In the genomic region with DNA sequence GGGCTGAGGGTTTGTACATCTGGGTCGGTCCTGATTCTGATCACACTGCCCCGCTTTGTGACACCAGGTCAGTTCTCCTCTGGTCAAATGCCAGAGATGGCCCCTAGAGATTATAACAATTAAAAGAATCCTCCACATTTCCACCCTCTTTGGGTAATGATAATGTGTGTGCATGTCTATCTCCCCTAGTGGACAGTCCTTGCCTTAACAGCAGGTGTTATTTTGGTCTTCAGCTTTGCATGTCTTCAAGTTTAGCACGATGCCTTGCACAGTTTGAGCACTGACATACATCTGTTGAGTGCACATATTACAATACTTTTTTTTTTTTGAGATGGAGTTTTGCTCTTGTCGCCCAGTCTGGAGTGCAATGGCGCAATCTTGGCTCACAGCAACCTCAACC, we compare ENCODE assay signal across 10 cellular contexts. TPM values are rescaled to one million over a fixed set of nuclear protein-coding genes. Genes with fewer than 3 reads are reported as not detected.
DNase-seq lines count a peak whose midpoint lies in the region; ATAC-seq, FAIRE-seq and TF ChIP-seq lines count a peak whose summit lies in the region.
"Had no signal": no experiment of that assay in that cellular context is flagged by ENCODE, and none has a peak within 500 bp of the region (broad histone marks: within the 10 kb centered on the region; RNA-seq: fewer than 3 reads in every experiment).

No MANE protein-coding gene starts in this region.

- no peaks in the 10 kb centered on the region for H3K9me3 Mint-ChIP-seq in H9
- H3K9me3 Mint-ChIP-seq: activated naive CD4-positive, alpha-beta T cell treated with anti-CD3 and anti-CD28 coated beads, Interleukin-2, amount 50 U/mL, for 72 hours had no signal

- no peak overlapping the region for H4K5ac ChIP-seq in H9 (ENCODE audit: insufficient read length, low read depth, low read length)

- H3K36me3 Mint-ChIP-seq in H9 (ENCODE audit: insufficient read depth in 1 of 3, low read depth in 3 of 3), result peaks cover 0 to 3% (median 0%) of the 10 kb centered on the region in 3 experiments; a peak in 1 of 7 replicates
- H3K36me3 Mint-ChIP-seq: activated naive CD4-positive, alpha-beta T cell treated with anti-CD3 and anti-CD28 coated beads, Interleukin-2, amount 50 U/mL, for 72 hours had no signal

- H3K56ac ChIP-seq in H9 (ENCODE audit: insufficient read length, low read depth, low read length), result no peak overlapping the region

- H4K8ac ChIP-seq in H9 (replicated peaks; ENCODE audit: insufficient read length, low read depth, low read length), result no peak overlapping the region

- WGBS in H9 (ENCODE audit: extremely low coverage, insufficient read length, low lambda C conversion rate), result no CpG with 5 or more reads among the region's 5 CpGs

- H3K4me2 ChIP-seq in H9 (ENCODE audit: insufficient read depth, insufficient read length, low read length), result no peak overlapping the region
- no peak overlapping the region for H3K4me2 ChIP-seq in keratinocyte (ENCODE audit: control insufficient read depth, extremely low read depth, insufficient read depth, low read depth, low read length)

- H3K27me3 Mint-ChIP-seq in H9 (ENCODE audit: low read depth), result peaks cover 3% of the 10 kb centered on the region

- FAIRE-seq in keratinocyte (lab: Jason Lieb, UNC) (peak; percentile 52), GM12892 (lab: Jason Lieb, UNC) (no peak)

- H2BK12ac ChIP-seq in H9 (ENCODE audit: insufficient read length, low read depth, low read length), result no peak overlapping the region

- intact Hi-C loops in posterior vena cava (cut with DNase I), result no loop called here

- H3K79me2 ChIP-seq in H9 (ENCODE audit: insufficient read depth, low read length) (no peaks in the 10 kb centered on the region; the same call in 1 of the 2 replicates), keratinocyte (ENCODE audit: control insufficient read depth, insufficient read depth, low read length) (no peaks in the 10 kb centered on the region)

- dilution Hi-C loops in keratinocyte (cut with MboI; ENCODE audit: extremely low pct_ligation_motif_present, low sequenced_read_pairs), result no loop called here

- no peaks in the 10 kb centered on the region for H3K36me3 ChIP-seq in keratinocyte (ENCODE audit: control insufficient read depth in 2 of 2, extremely low read depth in 1 of 2, insufficient read depth in 2 of 2, low read length in 2 of 2)

- no peaks in the 10 kb centered on the region for H4K20me1 ChIP-seq in H9 (ENCODE audit: control insufficient read depth, insufficient read depth, insufficient read length)
- no peaks in the 10 kb centered on the region for H4K20me1 ChIP-seq in keratinocyte (ENCODE audit: control insufficient read depth, extremely low read depth, insufficient read depth, low read length)

- no peak overlapping the region for H3K4me3 Mint-ChIP-seq in H9

- no peak overlapping the region for H2BK20ac ChIP-seq in H9 (ENCODE audit: low read depth, low read length, poor library complexity, severe bottlenecking)

- no peaks in the 10 kb centered on the region for H3K27me3 ChIP-seq in H9 (ENCODE audit: insufficient read depth, low read length)
- no peaks in the 10 kb centered on the region for H3K27me3 ChIP-seq in keratinocyte (ENCODE audit: control insufficient read depth, extremely low read depth, insufficient read depth, low read length)

- H3K18ac ChIP-seq in H9 (ENCODE audit: insufficient read length, low read depth, low read length), result no peak overlapping the region

- no peak for TF ChIP-seq POLR2A in GM12892 (IDR thresholded peaks at IDR 0.05; ENCODE audit: low read depth, low read length)

- H3K9me3 ChIP-seq in H9 (ENCODE audit: control insufficient read depth, low read depth, low read length) (no peaks in the 10 kb centered on the region), keratinocyte (ENCODE audit: control insufficient read depth, low read depth, low read length) (no peaks in the 10 kb centered on the region)

- no peak overlapping the region for H2BK120ac ChIP-seq in H9 (ENCODE audit: low read depth, low read length, poor library complexity, severe bottlenecking)

- H3K79me1 ChIP-seq in H9 (ENCODE audit: insufficient read depth, low read depth, low read length, poor library complexity, severe bottlenecking), result no peaks in the 10 kb centered on the region

- TF ChIP-seq CTCF in GM10248 (IDR thresholded peaks at IDR 0.05; ENCODE audit: control extremely low read depth, extremely low read depth, low read depth, missing control alignments) (peak; percentile 38), H9 (conservative IDR thresholded peaks at IDR 0.05) (peak; percentile 61), keratinocyte (optimal IDR thresholded peaks at IDR 0.05 in 1 of 3, IDR thresholded peaks at IDR 0.05 in 1 of 3, conservative IDR thresholded peaks at IDR 0.05 in 1 of 3; ENCODE audit: extremely low read depth in 1 of 3, insufficient read depth in 2 of 3, low read length in 3 of 3) (peak; percentile 44 to 67 (median 59))

- H3K27ac Mint-ChIP-seq in H9, result no peak overlapping the region
- H3K27ac Mint-ChIP-seq: activated naive CD4-positive, alpha-beta T cell treated with anti-CD3 and anti-CD28 coated beads, Interleukin-2, amount 50 U/mL, for 72 hours had no signal

- H3K9me1 ChIP-seq in keratinocyte (ENCODE audit: control insufficient read depth, extremely low read depth, insufficient read depth, low read length), result no peaks in the 10 kb centered on the region

- H3K4ac ChIP-seq in H9 (ENCODE audit: low read depth, low read length), result no peak overlapping the region

- H3K23me2 ChIP-seq in H9 (ENCODE audit: insufficient read length, low read depth, low read length, poor library complexity, severe bottlenecking), result no peaks in the 10 kb centered on the region

- H2AFZ ChIP-seq in H9 (ENCODE audit: low read length), result no peak overlapping the region
- H2AFZ ChIP-seq in keratinocyte (ENCODE audit: control insufficient read depth, low read length), result no peak overlapping the region

- H2AK5ac ChIP-seq in H9 (ENCODE audit: insufficient read length, low read length), result no peak overlapping the region

- no peak overlapping the region for H3K4me3 ChIP-seq in keratinocyte (ENCODE audit: control insufficient read depth in 2 of 3, extremely low read depth in 1 of 3, insufficient read depth in 2 of 3, low read depth in 1 of 3, low read length in 3 of 3)

- H2BK15ac ChIP-seq in H9 (ENCODE audit: low read depth, low read length), result no peak overlapping the region

- no peak overlapping the region for H3K9ac ChIP-seq in H9 (ENCODE audit: extremely low read depth, insufficient read length, low read length)
- H3K9ac ChIP-seq in keratinocyte (ENCODE audit: control insufficient read depth, extremely low read depth, insufficient read depth, low read length), result no peak overlapping the region

- H4K91ac ChIP-seq in H9 (ENCODE audit: insufficient read length, low read depth, low read length), result no peak overlapping the region

- peak; percentile 57; the same call in 2 of the 3 replicates for ATAC-seq in SK-N-SH treated with all-trans-retinoic acid at 6 μM for 48 hours

- no peak overlapping the region for H3K14ac ChIP-seq in H9 (ENCODE audit: insufficient read depth, low read length)

- no peak overlapping the region for H3T11ph ChIP-seq in H9 (ENCODE audit: low read length)

- H3K27ac ChIP-seq in H9 (ENCODE audit: insufficient read length, low read depth, low read length) (no peak overlapping the region), keratinocyte (ENCODE audit: control insufficient read depth, insufficient read depth, low read length) (no peak overlapping the region)

- DNase-seq in GM10248 (ENCODE audit: extremely low spot score), result peak; percentile 26
- DNase-seq in H9, result no peak
- no peak for DNase-seq in keratinocyte (ENCODE audit: low read depth, low spot score)
- DNase-seq in GM12892 (ENCODE audit: insufficient read length), result no peak
- no peak for DNase-seq in HuH-7.5 (ENCODE audit: low spot score)
- no peak for DNase-seq in inferior parietal cortex (ENCODE audit: extremely low spot score)
- DNase-seq in posterior vena cava (ENCODE audit: low spot score), result no peak
- DNase-seq: hypothalamus had no signal

- CTCF ChIA-PET in GM10248 (lab: Yijun Ruan, JAX), result interaction anchor here (1.0 to 1.6 kb wide), 4 partner anchors 10 to 25 kb away, joined by 3 to 5 read pairs (median 4); no protein-coding TSS in a partner anchor

- no peak overlapping the region for H3K23ac ChIP-seq in H9 (ENCODE audit: insufficient read length, low read depth, low read length)

- POLR2A ChIA-PET in GM10248 (lab: Yijun Ruan, JAX), result interaction anchor here (0.7 kb wide), 1 partner anchor 39 kb away, joined by 4 read pairs; no protein-coding TSS in a partner anchor

- H2BK5ac ChIP-seq in H9 (ENCODE audit: insufficient read length, low read length), result no peak overlapping the region

- H3K4me1 ChIP-seq in H9 (ENCODE audit: insufficient read depth, low read length) (peaks cover 3% of the 10 kb centered on the region; the same call in 1 of the 2 replicates), keratinocyte (ENCODE audit: control insufficient read depth, extremely low read depth, insufficient read depth, low read length) (no peaks in the 10 kb centered on the region)

- peaks cover 10 to 11% of the 10 kb centered on the region in 2 experiments for H3K4me1 Mint-ChIP-seq in H9

TF ChIP-seq in SK-N-SH treated with all-trans-retinoic acid at 6 μM for 48 hours, 23 proteins besides CTCF, POLR2A, EP300 and RAD21 (continues in another document):
- TF ChIP-seq, protein P1, sequence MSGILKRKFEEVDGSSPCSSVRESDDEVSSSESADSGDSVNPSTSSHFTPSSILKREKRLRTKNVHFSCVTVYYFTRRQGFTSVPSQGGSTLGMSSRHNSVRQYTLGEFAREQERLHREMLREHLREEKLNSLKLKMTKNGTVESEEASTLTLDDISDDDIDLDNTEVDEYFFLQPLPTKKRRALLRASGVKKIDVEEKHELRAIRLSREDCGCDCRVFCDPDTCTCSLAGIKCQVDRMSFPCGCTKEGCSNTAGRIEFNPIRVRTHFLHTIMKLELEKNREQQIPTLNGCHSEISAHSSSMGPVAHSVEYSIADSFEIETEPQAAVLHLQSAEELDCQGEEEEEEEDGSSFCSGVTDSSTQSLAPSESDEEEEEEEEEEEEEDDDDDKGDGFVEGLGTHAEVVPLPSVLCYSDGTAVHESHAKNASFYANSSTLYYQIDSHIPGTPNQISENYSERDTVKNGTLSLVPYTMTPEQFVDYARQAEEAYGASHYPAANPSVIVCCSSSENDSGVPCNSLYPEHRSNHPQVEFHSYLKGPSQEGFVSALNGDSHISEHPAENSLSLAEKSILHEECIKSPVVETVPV (CRISPR knock-in tag; IDR thresholded peaks at IDR 0.05), result no peak
- no peak for TF ChIP-seq ISL1 (CRISPR knock-in tag; IDR thresholded peaks at IDR 0.05)
- TF ChIP-seq RARB (CRISPR knock-in tag; IDR thresholded peaks at IDR 0.05), result no peak

RNA-seq across cellular contexts. Expression of a gene that starts 25.7 kb away (rescaled TPM):
- total RNA-seq in H9 (2021), result 102 and 103 TPM in 2 replicates
- polyA plus RNA-seq in keratinocyte, result 126 to 172 TPM (median 144 TPM) in 3 replicates
- 73.7 TPM for polyA plus RNA-seq in keratinocyte (2011; ENCODE audit: low read depth)
- polyA plus RNA-seq in keratinocyte (2011; cell fraction: cytosol; rRNA removed), result 140 and 154 TPM in 2 replicates
- polyA plus RNA-seq in keratinocyte (2011; cell fraction: nucleus; rRNA removed), result 42.5 and 62.6 TPM in 2 replicates
- polyA plus RNA-seq in keratinocyte (2012; ENCODE audit: low replicate concordance), result 101 and 194 TPM in 2 replicates
- 42.9 to 56.5 TPM (median 47.7 TPM) in 3 replicates for polyA minus RNA-seq in keratinocyte
- polyA minus RNA-seq in keratinocyte (2011; cell fraction: cytosol; rRNA and poly(A)+ RNA removed), result 45.8 TPM
- polyA minus RNA-seq in keratinocyte (2011; cell fraction: nucleus; rRNA and poly(A)+ RNA removed), result 8.3 and 14.2 TPM in 2 replicates
- 178 TPM for polyA plus RNA-seq in GM12892 (2012; ENCODE audit: missing spikeins)
- 10 to 100 TPM; 58.1 to 58.7 TPM for total RNA-seq in posterior vena cava
